11 cellular contexts compared by ENCODE assay signal in genomic region chr12:120861074-120861795, GRCh38.
"Had no signal": no experiment of that assay in that cellular context is flagged by ENCODE, and none has a peak within 500 bp of the region (broad histone marks: within the 10 kb centered on the region; RNA-seq: fewer than 3 reads in every experiment).

No MANE protein-coding gene starts in this region.

- DNase-seq: activated naive CD4-positive, alpha-beta T cell; islet precursor cell; naive thymus-derived CD8-positive, alpha-beta T cell; stimulated activated CD4-positive, alpha-beta T cell treated with anti-CD3 and anti-CD28 coated beads, Interleukin-4, amount 100 ng/mL, for 4 hours; stimulated activated CD8-positive, alpha-beta memory T cell treated with anti-CD3 and anti-CD28 coated beads, Interleukin-4, amount 100 ng/mL, for 48 hours; stimulated activated naive CD8-positive, alpha-beta T cell treated with anti-CD3 and anti-CD28 coated beads, Interleukin-15, Interleukin-2, amounts not matched to agents 100 U/mL and 50 U/mL, for 24 hours; SW 1271; upper lobe of left lung had no signal

- H3K9me3 ChIP-seq: neutrophil had no signal

- H3K4me3 ChIP-seq: lung, skin epidermis, upper lobe of left lung had no signal

- H3K27ac ChIP-seq: neutrophil, skin epidermis, upper lobe of left lung had no signal

- H3K36me3 ChIP-seq: neutrophil, upper lobe of left lung had no signal

- H3K27me3 ChIP-seq: neutrophil, upper lobe of left lung had no signal

- ATAC-seq: naive thymus-derived CD8-positive, alpha-beta T cell; stimulated activated naive CD8-positive, alpha-beta T cell treated with anti-CD3 and anti-CD28 coated beads, Interleukin-15, Interleukin-2, amounts not matched to agents 100 U/mL and 50 U/mL, for 24 hours had no signal
